ENCODE assay signal across 20 cellular contexts in the genomic region with DNA sequence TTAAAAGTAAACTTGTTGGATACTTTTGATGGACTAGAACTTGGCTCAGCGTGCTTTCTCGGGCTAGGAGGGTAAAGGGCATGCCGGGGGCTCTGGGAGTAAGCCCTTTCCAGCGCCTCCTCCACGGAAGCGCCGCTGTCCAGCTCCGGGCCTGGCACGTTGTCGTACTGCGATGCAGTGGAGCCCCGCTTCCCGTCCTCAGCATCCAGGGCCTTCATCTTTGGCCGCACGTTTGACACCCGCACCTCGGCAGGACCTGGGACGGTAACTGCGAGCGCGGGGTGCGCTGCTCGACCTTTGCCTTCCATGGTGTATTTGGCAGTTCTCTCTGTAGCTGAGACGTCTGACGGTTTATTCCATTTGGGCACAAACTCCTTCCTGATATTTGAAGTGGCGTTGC.
"Had no signal": no experiment of that assay in that cellular context is flagged by ENCODE, and none has a peak within 500 bp of the region (broad histone marks: within the 10 kb centered on the region; RNA-seq: fewer than 3 reads in every experiment).

No MANE protein-coding gene starts in this region.

- DNase-seq: KBM-7, NCI-H1092, NCI-H1105 treated with DMSO at 0.1 percent for 48 hours, NCI-H1417 treated with DMSO at 0.1 percent for 48 hours, NCI-H146, NCI-H1694 treated with DMSO at 0.1 percent for 48 hours, NCI-H2029, NCI-H2081 treated with DMSO at 0.1 percent for 48 hours, NCI-H2171, NCI-H226, NCI-H446, NCI-H510A, NCI-H524 treated with DMSO at 0.1 percent for 48 hours, NCI-H69, NCI-H774, RPMI8226, SHP77 treated with DMSO at 0.1 percent for 48 hours, SJCRH30 had no signal

- H3K4me3 ChIP-seq: SJCRH30 had no signal

- FAIRE-seq: RCC 7860 had no signal

- H3K27me3 ChIP-seq: SJCRH30 had no signal

- H3K27ac ChIP-seq: SJCRH30 had no signal

- ATAC-seq: SK-N-SH treated with all-trans-retinoic acid at 6 μM for 48 hours had no signal

- H3K9me3 ChIP-seq: SJCRH30 had no signal

- H3K4me1 ChIP-seq: SJCRH30 had no signal
